In the genomic region with DNA sequence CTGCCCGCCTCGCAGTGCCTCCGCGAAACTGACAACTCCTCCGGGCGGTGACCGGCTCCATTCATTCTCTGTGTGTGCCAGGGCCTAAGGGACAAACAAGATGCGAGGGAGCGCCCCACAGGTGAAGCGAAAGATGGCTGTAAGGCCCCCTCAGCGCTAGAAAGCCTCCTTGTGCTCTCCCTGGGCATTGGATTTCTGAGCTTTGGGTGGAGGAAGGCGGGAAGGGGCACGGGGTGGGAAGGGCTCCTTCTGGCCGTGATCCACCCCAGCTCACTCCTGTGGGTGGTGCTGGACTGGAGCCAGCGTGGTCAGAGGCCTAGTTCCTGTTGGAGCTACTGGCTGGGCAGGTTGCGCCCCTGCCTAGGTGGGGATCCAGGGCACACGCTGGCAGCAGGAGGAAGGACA, we compare ENCODE assay signal across 8 cellular contexts. TPM values are rescaled to one million over a fixed set of nuclear protein-coding genes. Genes with fewer than 3 reads are reported as not detected.
A peak's percentile ranks its signal among the peaks of the same experiment; 100 is the strongest.
DNase-seq lines count a peak whose midpoint lies in the region; FAIRE-seq and TF ChIP-seq lines count a peak whose summit lies in the region.

No MANE protein-coding gene starts in this region.

- peaks cover 47 to 48% of the 10 kb centered on the region in 2 donors for H3K4me1 ChIP-seq in duodenal mucosa (ENCODE audit: control insufficient read depth in 1 of 2, insufficient read depth in 2 of 2, low read length in 2 of 2)

- no peaks in the 10 kb centered on the region for H3K9me3 ChIP-seq in duodenal mucosa (ENCODE audit: control insufficient read depth in 1 of 2, low read length in 2 of 2)
- H3K9me3 ChIP-seq in neural cell (ENCODE audit: low read length) = no peaks in the 10 kb centered on the region

- H3K4me3 ChIP-seq in duodenal mucosa (ENCODE audit: low read depth in 1 of 2, low read length in 2 of 2) (peak overlapping the region; percentile 75 to 77), neural cell (ENCODE audit: low read length) (peak overlapping the region; percentile 74)

- H3K27me3 ChIP-seq in duodenal mucosa (ENCODE audit: control insufficient read depth in 1 of 2, insufficient read depth in 2 of 2, low read length in 2 of 2) = peaks cover 0 to 5% of the 10 kb centered on the region in 2 donors
- H3K27me3 ChIP-seq in neural cell (ENCODE audit: insufficient read depth, low read depth, low read length) = no peaks in the 10 kb centered on the region

- H3K79me2 ChIP-seq in neural cell (replicated peaks; ENCODE audit: insufficient read depth, low read length) = no peaks in the 10 kb centered on the region

- no peak for TF ChIP-seq RAD21 in neural cell (conservative IDR thresholded peaks at IDR 0.05)

- no peaks in the 10 kb centered on the region for H4K20me1 ChIP-seq in neural cell (ENCODE audit: insufficient read depth)

- DNase-seq in DMS79 treated with DMSO at 0.1 percent for 48 hours (lab: John Stamatoyannopoulos, UW) (peak; percentile 21), NCI-H146 treated with DMSO at 0.1 percent for 48 hours (lab: John Stamatoyannopoulos, UW; ENCODE audit: unreplicated experiment) (peak; percentile 21), HTR-8/SVneo (ENCODE audit: insufficient read length, low spot score) (no peak), HuH-7 (ENCODE audit: low spot score) (no peak), midbrain (lab: John Stamatoyannopoulos, UW) (no peak)
- DNase-seq in activated effector memory CD4-positive, alpha-beta T cell treated with anti-CD3 and anti-CD28 coated beads, Interleukin-2, amount 50 U/mL, for 16 hours = no peak

- H3K9me2 ChIP-seq in neural cell (ENCODE audit: insufficient read depth, low read length) = no peaks in the 10 kb centered on the region

- TF ChIP-seq CTCF in neural cell (IDR thresholded peaks at IDR 0.05; ENCODE audit: poor library complexity, severe bottlenecking) = no peak

- H3K4me2 ChIP-seq in neural cell (ENCODE audit: low read length) = peak overlapping the region; percentile 32

- H3K9ac ChIP-seq in duodenal mucosa (ENCODE audit: low read depth in 1 of 2, low read length in 2 of 2) (peak overlapping the region; percentile 52 to 60), neural cell (ENCODE audit: low read length) (peak overlapping the region; percentile 59)

- FAIRE-seq in HTR-8/SVneo (lab: Jason Lieb, UNC) = no peak

- no peak overlapping the region for H2AFZ ChIP-seq in neural cell (ENCODE audit: low read depth, low read length)

- H3K27ac ChIP-seq in duodenal mucosa (ENCODE audit: low read depth, low read length) = no peak overlapping the region
- no peak overlapping the region for H3K27ac ChIP-seq in neural cell (ENCODE audit: low read length)

- no peaks in the 10 kb centered on the region for H3K36me3 ChIP-seq in duodenal mucosa (ENCODE audit: control insufficient read depth in 1 of 2, insufficient read depth in 2 of 2, low read length in 2 of 2)
- no peaks in the 10 kb centered on the region for H3K36me3 ChIP-seq in neural cell (ENCODE audit: insufficient read depth, low read length)

- TF ChIP-seq EP300 in neural cell (conservative IDR thresholded peaks at IDR 0.05; ENCODE audit: poor library complexity, severe bottlenecking) = no peak

- peaks cover 6% of the 10 kb centered on the region for H3F3A ChIP-seq in neural cell (ENCODE audit: insufficient read depth, low read length, poor library complexity, severe bottlenecking)

TF ChIP-seq in neural cell, 6 proteins besides CTCF, POLR2A, EP300 and RAD21:
- TF ChIP-seq TAF1 (IDR thresholded peaks at IDR 0.05; ENCODE audit: low read depth) = no peak
- no peak for TF ChIP-seq SMC3 (conservative IDR thresholded peaks at IDR 0.05; ENCODE audit: poor library complexity)
- no peak for TF ChIP-seq MXI1 (conservative IDR thresholded peaks at IDR 0.05; ENCODE audit: poor library complexity, severe bottlenecking)
- TF ChIP-seq, protein P1, sequence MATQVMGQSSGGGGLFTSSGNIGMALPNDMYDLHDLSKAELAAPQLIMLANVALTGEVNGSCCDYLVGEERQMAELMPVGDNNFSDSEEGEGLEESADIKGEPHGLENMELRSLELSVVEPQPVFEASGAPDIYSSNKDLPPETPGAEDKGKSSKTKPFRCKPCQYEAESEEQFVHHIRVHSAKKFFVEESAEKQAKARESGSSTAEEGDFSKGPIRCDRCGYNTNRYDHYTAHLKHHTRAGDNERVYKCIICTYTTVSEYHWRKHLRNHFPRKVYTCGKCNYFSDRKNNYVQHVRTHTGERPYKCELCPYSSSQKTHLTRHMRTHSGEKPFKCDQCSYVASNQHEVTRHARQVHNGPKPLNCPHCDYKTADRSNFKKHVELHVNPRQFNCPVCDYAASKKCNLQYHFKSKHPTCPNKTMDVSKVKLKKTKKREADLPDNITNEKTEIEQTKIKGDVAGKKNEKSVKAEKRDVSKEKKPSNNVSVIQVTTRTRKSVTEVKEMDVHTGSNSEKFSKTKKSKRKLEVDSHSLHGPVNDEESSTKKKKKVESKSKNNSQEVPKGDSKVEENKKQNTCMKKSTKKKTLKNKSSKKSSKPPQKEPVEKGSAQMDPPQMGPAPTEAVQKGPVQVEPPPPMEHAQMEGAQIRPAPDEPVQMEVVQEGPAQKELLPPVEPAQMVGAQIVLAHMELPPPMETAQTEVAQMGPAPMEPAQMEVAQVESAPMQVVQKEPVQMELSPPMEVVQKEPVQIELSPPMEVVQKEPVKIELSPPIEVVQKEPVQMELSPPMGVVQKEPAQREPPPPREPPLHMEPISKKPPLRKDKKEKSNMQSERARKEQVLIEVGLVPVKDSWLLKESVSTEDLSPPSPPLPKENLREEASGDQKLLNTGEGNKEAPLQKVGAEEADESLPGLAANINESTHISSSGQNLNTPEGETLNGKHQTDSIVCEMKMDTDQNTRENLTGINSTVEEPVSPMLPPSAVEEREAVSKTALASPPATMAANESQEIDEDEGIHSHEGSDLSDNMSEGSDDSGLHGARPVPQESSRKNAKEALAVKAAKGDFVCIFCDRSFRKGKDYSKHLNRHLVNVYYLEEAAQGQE (IDR thresholded peaks at IDR 0.05; ENCODE audit: borderline replicate concordance) = no peak
- TF ChIP-seq POLR2AphosphoS5 (IDR thresholded peaks at IDR 0.05) = no peak
- no peak for TF ChIP-seq EZH2 (IDR thresholded peaks at IDR 0.05; ENCODE audit: borderline replicate concordance, insufficient read depth, low read length, poor library complexity, severe bottlenecking)

RNA-seq across cellular contexts. Expression of a gene that starts 0.9 kb away (rescaled TPM):
- polyA plus RNA-seq in neural cell = 8.4 and 8.9 TPM in 2 replicates
- 3.2 and 3.6 TPM in 2 replicates for polyA minus RNA-seq in neural cell

RNA-seq across cellular contexts. Expression of a gene that starts 12.1 kb away (rescaled TPM):
- 9.9 and 16.6 TPM in 2 replicates for polyA plus RNA-seq in neural cell
- 8.3 and 8.8 TPM in 2 replicates for polyA minus RNA-seq in neural cell

Comparison
In these comparisons a context has a peak if more than half of its experiments do, and no peak if none do; other contexts are left out.
1. DNase-seq: peak in DMS79 treated with DMSO at 0.1 percent for 48 hours (single experiment) and NCI-H146 treated with DMSO at 0.1 percent for 48 hours (single experiment); none in HTR-8/SVneo (single experiment), HuH-7 (single experiment), activated effector memory CD4-positive, alpha-beta T cell treated with anti-CD3 and anti-CD28 coated beads, Interleukin-2, amount 50 U/mL, for 16 hours (single experiment) and midbrain (single experiment).